12 cellular contexts compared by ENCODE assay signal in genomic region chr6:72748759-72749158, GRCh38.
DNase-seq lines count a peak whose midpoint lies in the region; ATAC-seq, FAIRE-seq and TF ChIP-seq lines count a peak whose summit lies in the region.
"Had no signal": no experiment of that assay in that cellular context is flagged by ENCODE, and none has a peak within 500 bp of the region (broad histone marks: within the 10 kb centered on the region; RNA-seq: fewer than 3 reads in every experiment).

No MANE protein-coding gene starts in this region.

- H2AFZ ChIP-seq in keratinocyte (ENCODE audit: control insufficient read depth, low read length) = no peak overlapping the region

- H3K9me1 ChIP-seq in keratinocyte (ENCODE audit: control insufficient read depth, extremely low read depth, insufficient read depth, low read length) = no peaks in the 10 kb centered on the region

- ATAC-seq in GM21786 (IDR thresholded peaks at IDR 0.05; ENCODE audit: unreplicated experiment) = peak; percentile 80
- peak; percentile 94 for ATAC-seq in RWPE2 (ENCODE audit: low read depth)
- ATAC-seq in pancreas = no peak
- ATAC-seq: effector memory CD8-positive, alpha-beta T cell; stimulated activated naive CD8-positive, alpha-beta T cell treated with anti-CD3 and anti-CD28 coated beads, Interleukin-15, amount 100 ng/mL, for 72 hours; WTC11 had no signal

- H3K9me3 ChIP-seq in RWPE2 (ENCODE audit: severe bottlenecking) (no peaks in the 10 kb centered on the region), keratinocyte (ENCODE audit: control insufficient read depth, low read depth, low read length) (no peaks in the 10 kb centered on the region), pancreas (no peaks in the 10 kb centered on the region), thyroid gland (no peaks in the 10 kb centered on the region)

- 23 to 62% methylated on average over 1 of the region's 1 CpG for WGBS in pancreas, 2 donors
- 7 to 9% methylated on average over 1 of the region's 1 CpG for WGBS in thyroid gland, 2 donors

- intact Hi-C loops in pancreas (cut with DNase I) (no loop called here), cardiac septum (cut with DNase I) (no loop called here), thyroid gland (cut with DNase I) (no loop called here)

- H4K20me1 ChIP-seq in keratinocyte (ENCODE audit: control insufficient read depth, extremely low read depth, insufficient read depth, low read length) = no peaks in the 10 kb centered on the region

- FAIRE-seq in keratinocyte (lab: Jason Lieb, UNC) (peak; percentile 98), pancreas (lab: Jason Lieb, UNC) (no peak)

- H3K36me3 ChIP-seq in RWPE2 (ENCODE audit: low read depth) (no peaks in the 10 kb centered on the region), keratinocyte (ENCODE audit: control insufficient read depth in 2 of 2, extremely low read depth in 1 of 2, insufficient read depth in 2 of 2, low read length in 2 of 2) (no peaks in the 10 kb centered on the region), pancreas (no peaks in the 10 kb centered on the region), thyroid gland (no peaks in the 10 kb centered on the region)

- H3K79me2 ChIP-seq in keratinocyte (ENCODE audit: control insufficient read depth, insufficient read depth, low read length) = no peaks in the 10 kb centered on the region

- no peaks in the 10 kb centered on the region for H3K27me3 ChIP-seq in RWPE2 (ENCODE audit: insufficient read depth, poor library complexity, severe bottlenecking)
- H3K27me3 ChIP-seq in keratinocyte (ENCODE audit: control insufficient read depth, extremely low read depth, insufficient read depth, low read length) = no peaks in the 10 kb centered on the region
- H3K27me3 ChIP-seq in pancreas = no peaks in the 10 kb centered on the region
- no peaks in the 10 kb centered on the region for H3K27me3 ChIP-seq in thyroid gland

- H3K4me3 ChIP-seq in RWPE2 (ENCODE audit: severe bottlenecking) (no peak overlapping the region), keratinocyte (ENCODE audit: control insufficient read depth in 2 of 3, extremely low read depth in 1 of 3, insufficient read depth in 2 of 3, low read depth in 1 of 3, low read length in 3 of 3) (no peak overlapping the region), pancreas (no peak overlapping the region), thyroid gland (replicated peaks in 1 of 3) (no peak overlapping the region)

- no peak overlapping the region for H3K27ac ChIP-seq in RWPE2 (ENCODE audit: poor library complexity, severe bottlenecking)
- no peak overlapping the region for H3K27ac ChIP-seq in keratinocyte (ENCODE audit: control insufficient read depth, insufficient read depth, low read length)
- H3K27ac ChIP-seq in pancreas = no peak overlapping the region
- no peak overlapping the region for H3K27ac ChIP-seq in thyroid gland

- peak overlapping the region; percentile 48 for H3K4me2 ChIP-seq in keratinocyte (ENCODE audit: control insufficient read depth, extremely low read depth, insufficient read depth, low read depth, low read length)

- no peak for TF ChIP-seq POLR2A in thyroid gland (IDR thresholded peaks at IDR 0.05)

- dilution Hi-C loops in keratinocyte (cut with MboI; ENCODE audit: extremely low pct_ligation_motif_present, low sequenced_read_pairs) = no loop called here

- TF ChIP-seq CTCF in RWPE2 (IDR thresholded peaks at IDR 0.05; ENCODE audit: poor library complexity, severe bottlenecking) = no peak
- no peak for TF ChIP-seq CTCF in keratinocyte (optimal IDR thresholded peaks at IDR 0.05 in 1 of 3, IDR thresholded peaks at IDR 0.05 in 1 of 3, conservative IDR thresholded peaks at IDR 0.05 in 1 of 3; ENCODE audit: extremely low read depth in 1 of 3, insufficient read depth in 2 of 3, low read length in 3 of 3)
- no peak for TF ChIP-seq CTCF in pancreas (IDR thresholded peaks at IDR 0.05)
- TF ChIP-seq CTCF in thyroid gland (IDR thresholded peaks at IDR 0.05) = no peak

- DNase-seq in EH (ENCODE audit: low read depth) (peak; percentile 89), RWPE2 (ENCODE audit: low spot score) (peak; percentile 70), keratinocyte (ENCODE audit: low read depth, low spot score) (peak; percentile 59), pancreas (no peak), cardiac septum (ENCODE audit: low spot score) (no peak), thyroid gland (no peak)
- no peak for DNase-seq in NK-92 treated with Interleukin-12 subunit alpha and Interleukin-12 subunit beta, amount 100 ng/mL, for 24 hours (lab: John Stamatoyannopoulos, UW)
- DNase-seq: effector memory CD8-positive, alpha-beta T cell; nephron progenitor cell had no signal

- H3K4me1 ChIP-seq in RWPE2 (ENCODE audit: insufficient read depth, poor library complexity, severe bottlenecking) (peaks cover 12% of the 10 kb centered on the region), keratinocyte (ENCODE audit: control insufficient read depth, extremely low read depth, insufficient read depth, low read length) (peaks cover 26% of the 10 kb centered on the region), pancreas (no peaks in the 10 kb centered on the region), thyroid gland (peaks cover 0 to 7% of the 10 kb centered on the region in 2 donors)

- H3K9ac ChIP-seq in keratinocyte (ENCODE audit: control insufficient read depth, extremely low read depth, insufficient read depth, low read length) = peak overlapping the region; percentile 24

Comparison
In these comparisons a context has a peak if more than half of its experiments do, and no peak if none do; other contexts are left out.
1. DNase-seq: peak in EH (single experiment), RWPE2 (single experiment) and keratinocyte (single experiment); none in pancreas (0 of 6), cardiac septum (single experiment), thyroid gland (0 of 2) and NK-92 treated with Interleukin-12 subunit alpha and Interleukin-12 subunit beta, amount 100 ng/mL, for 24 hours (single experiment).
2. ATAC-seq: peak in GM21786 (single experiment) and RWPE2 (single experiment); none in pancreas (0 of 4).